In the genomic region with DNA sequence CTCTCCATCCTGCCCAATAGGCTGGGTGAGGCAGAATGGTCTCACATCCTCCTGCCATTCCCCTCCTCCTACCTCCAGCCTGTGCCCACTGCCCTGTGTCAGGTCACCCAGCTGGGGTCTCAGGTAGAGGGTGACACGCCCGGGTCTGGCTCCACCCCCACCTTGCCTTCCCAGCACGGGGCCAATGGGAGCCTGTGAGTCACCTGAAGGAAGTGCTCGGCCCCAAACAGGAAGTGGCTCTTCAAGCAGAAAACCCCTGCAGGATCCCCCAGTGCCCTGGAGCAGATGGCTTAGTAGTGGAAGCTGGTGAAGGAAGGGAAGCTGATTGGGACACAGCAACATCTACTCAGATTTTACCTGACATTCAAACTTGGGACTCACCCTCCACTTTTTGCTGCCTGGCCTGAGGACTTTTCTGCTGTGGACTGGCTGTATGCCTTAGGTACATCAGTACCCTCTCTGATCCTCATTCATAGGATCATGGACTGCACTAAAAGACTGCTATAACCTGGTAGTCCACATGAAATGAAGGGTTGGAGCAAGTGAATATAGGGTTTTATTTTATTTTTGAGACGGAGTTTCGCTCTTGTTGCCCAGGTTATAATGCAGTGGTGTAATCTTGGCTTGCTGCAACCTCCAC, we compare ENCODE assay signal across 1 cellular context.
TF ChIP-seq lines count a peak whose summit lies in the region.

No MANE protein-coding gene starts in this region.

TF ChIP-seq in GM12878, 131 proteins besides CTCF, POLR2A, EP300 and RAD21 (continues in another document):
- TF ChIP-seq, protein P1, sequence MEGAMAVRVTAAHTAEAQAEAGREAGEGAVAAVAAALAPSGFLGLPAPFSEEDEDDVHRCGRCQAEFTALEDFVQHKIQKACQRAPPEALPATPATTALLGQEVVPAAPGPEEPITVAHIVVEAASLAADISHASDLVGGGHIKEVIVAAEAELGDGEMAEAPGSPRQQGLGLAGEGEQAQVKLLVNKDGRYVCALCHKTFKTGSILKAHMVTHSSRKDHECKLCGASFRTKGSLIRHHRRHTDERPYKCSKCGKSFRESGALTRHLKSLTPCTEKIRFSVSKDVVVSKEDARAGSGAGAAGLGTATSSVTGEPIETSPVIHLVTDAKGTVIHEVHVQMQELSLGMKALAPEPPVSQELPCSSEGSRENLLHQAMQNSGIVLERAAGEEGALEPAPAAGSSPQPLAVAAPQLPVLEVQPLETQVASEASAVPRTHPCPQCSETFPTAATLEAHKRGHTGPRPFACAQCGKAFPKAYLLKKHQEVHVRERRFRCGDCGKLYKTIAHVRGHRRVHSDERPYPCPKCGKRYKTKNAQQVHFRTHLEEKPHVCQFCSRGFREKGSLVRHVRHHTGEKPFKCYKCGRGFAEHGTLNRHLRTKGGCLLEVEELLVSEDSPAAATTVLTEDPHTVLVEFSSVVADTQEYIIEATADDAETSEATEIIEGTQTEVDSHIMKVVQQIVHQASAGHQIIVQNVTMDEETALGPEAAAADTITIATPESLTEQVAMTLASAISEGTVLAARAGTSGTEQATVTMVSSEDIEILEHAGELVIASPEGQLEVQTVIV (IDR thresholded peaks at IDR 0.05; ENCODE audit: borderline replicate concordance, partially characterized antibody): no peak
- TF ChIP-seq, protein P2, sequence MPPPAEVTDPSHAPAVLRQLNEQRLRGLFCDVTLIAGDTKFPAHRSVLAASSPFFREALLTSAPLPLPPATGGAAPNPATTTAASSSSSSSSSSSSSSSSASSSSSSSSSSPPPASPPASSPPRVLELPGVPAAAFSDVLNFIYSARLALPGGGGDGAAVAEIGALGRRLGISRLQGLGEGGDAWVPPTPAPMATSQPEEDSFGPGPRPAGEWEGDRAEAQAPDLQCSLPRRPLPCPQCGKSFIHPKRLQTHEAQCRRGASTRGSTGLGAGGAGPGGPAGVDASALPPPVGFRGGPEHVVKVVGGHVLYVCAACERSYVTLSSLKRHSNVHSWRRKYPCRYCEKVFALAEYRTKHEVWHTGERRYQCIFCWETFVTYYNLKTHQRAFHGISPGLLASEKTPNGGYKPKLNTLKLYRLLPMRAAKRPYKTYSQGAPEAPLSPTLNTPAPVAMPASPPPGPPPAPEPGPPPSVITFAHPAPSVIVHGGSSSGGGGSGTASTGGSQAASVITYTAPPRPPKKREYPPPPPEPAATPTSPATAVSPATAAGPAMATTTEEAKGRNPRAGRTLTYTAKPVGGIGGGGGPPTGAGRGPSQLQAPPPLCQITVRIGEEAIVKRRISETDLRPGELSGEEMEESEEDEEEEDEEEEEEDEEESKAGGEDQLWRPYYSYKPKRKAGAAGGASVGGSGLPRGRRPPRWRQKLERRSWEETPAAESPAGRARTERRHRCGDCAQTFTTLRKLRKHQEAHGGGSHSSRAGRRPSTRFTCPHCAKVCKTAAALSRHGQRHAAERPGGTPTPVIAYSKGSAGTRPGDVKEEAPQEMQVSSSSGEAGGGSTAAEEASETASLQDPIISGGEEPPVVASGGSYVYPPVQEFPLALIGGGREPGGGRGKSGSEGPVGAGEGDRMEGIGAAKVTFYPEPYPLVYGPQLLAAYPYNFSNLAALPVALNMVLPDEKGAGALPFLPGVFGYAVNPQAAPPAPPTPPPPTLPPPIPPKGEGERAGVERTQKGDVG (CRISPR knock-in tag; IDR thresholded peaks at IDR 0.05): no peak
- no peak for TF ChIP-seq BCLAF1 (IDR thresholded peaks at IDR 0.05)
- no peak for TF ChIP-seq ATF2 (IDR thresholded peaks at IDR 0.05; ENCODE audit: low read length)
- TF ChIP-seq, protein P3, sequence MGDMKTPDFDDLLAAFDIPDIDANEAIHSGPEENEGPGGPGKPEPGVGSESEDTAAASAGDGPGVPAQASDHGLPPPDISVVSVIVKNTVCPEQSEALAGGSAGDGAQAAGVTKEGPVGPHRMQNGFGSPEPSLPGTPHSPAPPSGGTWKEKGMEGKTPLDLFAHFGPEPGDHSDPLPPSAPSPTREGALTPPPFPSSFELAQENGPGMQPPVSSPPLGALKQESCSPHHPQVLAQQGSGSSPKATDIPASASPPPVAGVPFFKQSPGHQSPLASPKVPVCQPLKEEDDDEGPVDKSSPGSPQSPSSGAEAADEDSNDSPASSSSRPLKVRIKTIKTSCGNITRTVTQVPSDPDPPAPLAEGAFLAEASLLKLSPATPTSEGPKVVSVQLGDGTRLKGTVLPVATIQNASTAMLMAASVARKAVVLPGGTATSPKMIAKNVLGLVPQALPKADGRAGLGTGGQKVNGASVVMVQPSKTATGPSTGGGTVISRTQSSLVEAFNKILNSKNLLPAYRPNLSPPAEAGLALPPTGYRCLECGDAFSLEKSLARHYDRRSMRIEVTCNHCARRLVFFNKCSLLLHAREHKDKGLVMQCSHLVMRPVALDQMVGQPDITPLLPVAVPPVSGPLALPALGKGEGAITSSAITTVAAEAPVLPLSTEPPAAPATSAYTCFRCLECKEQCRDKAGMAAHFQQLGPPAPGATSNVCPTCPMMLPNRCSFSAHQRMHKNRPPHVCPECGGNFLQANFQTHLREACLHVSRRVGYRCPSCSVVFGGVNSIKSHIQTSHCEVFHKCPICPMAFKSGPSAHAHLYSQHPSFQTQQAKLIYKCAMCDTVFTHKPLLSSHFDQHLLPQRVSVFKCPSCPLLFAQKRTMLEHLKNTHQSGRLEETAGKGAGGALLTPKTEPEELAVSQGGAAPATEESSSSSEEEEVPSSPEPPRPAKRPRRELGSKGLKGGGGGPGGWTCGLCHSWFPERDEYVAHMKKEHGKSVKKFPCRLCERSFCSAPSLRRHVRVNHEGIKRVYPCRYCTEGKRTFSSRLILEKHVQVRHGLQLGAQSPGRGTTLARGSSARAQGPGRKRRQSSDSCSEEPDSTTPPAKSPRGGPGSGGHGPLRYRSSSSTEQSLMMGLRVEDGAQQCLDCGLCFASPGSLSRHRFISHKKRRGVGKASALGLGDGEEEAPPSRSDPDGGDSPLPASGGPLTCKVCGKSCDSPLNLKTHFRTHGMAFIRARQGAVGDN (IDR thresholded peaks at IDR 0.05): peak; percentile 67
- TF ChIP-seq BRCA1 (IDR thresholded peaks at IDR 0.05; ENCODE audit: low read depth, low read length): no peak
- TF ChIP-seq MLLT1 (IDR thresholded peaks at IDR 0.05): no peak
- no peak for TF ChIP-seq SMC3 (IDR thresholded peaks at IDR 0.05; ENCODE audit: borderline replicate concordance, low read length)
- TF ChIP-seq RCOR1 (conservative IDR thresholded peaks at IDR 0.05; ENCODE audit: low read depth, low read length): no peak
- no peak for TF ChIP-seq FOXM1 (IDR thresholded peaks at IDR 0.05; ENCODE audit: low read depth, low read length)
- TF ChIP-seq DPF2 (IDR thresholded peaks at IDR 0.05): 0 out of 2 replicates have a peak, but pooled peaks have one; percentile 15
- TF ChIP-seq SRF (IDR thresholded peaks at IDR 0.05; ENCODE audit: low read depth in 2 of 2, low read length in 2 of 2): no peak
- TF ChIP-seq RUNX3 (IDR thresholded peaks at IDR 0.05; ENCODE audit: low read length): no peak; the same call in 1 of the 2 replicates
- TF ChIP-seq, protein P4, sequence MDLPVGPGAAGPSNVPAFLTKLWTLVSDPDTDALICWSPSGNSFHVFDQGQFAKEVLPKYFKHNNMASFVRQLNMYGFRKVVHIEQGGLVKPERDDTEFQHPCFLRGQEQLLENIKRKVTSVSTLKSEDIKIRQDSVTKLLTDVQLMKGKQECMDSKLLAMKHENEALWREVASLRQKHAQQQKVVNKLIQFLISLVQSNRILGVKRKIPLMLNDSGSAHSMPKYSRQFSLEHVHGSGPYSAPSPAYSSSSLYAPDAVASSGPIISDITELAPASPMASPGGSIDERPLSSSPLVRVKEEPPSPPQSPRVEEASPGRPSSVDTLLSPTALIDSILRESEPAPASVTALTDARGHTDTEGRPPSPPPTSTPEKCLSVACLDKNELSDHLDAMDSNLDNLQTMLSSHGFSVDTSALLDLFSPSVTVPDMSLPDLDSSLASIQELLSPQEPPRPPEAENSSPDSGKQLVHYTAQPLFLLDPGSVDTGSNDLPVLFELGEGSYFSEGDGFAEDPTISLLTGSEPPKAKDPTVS (IDR thresholded peaks at IDR 0.05; ENCODE audit: low read depth, low read length): no peak
- no peak for TF ChIP-seq CREB1 (IDR thresholded peaks at IDR 0.05; ENCODE audit: low read depth)
- TF ChIP-seq TCF3 (IDR thresholded peaks at IDR 0.05; ENCODE audit: borderline replicate concordance, insufficient read depth, low read depth, low read length): no peak
- no peak for TF ChIP-seq SIX5 (IDR thresholded peaks at IDR 0.05; ENCODE audit: low read depth, low read length, severe bottlenecking)
- TF ChIP-seq BMI1 (IDR thresholded peaks at IDR 0.05; ENCODE audit: borderline replicate concordance): no peak
- no peak for TF ChIP-seq HDAC2 (IDR thresholded peaks at IDR 0.05)
- no peak for TF ChIP-seq ATF7 (IDR thresholded peaks at IDR 0.05; ENCODE audit: low read depth)
- peak; percentile 78 for TF ChIP-seq GABPA (IDR thresholded peaks at IDR 0.05; ENCODE audit: low read depth)
- TF ChIP-seq, protein P5, sequence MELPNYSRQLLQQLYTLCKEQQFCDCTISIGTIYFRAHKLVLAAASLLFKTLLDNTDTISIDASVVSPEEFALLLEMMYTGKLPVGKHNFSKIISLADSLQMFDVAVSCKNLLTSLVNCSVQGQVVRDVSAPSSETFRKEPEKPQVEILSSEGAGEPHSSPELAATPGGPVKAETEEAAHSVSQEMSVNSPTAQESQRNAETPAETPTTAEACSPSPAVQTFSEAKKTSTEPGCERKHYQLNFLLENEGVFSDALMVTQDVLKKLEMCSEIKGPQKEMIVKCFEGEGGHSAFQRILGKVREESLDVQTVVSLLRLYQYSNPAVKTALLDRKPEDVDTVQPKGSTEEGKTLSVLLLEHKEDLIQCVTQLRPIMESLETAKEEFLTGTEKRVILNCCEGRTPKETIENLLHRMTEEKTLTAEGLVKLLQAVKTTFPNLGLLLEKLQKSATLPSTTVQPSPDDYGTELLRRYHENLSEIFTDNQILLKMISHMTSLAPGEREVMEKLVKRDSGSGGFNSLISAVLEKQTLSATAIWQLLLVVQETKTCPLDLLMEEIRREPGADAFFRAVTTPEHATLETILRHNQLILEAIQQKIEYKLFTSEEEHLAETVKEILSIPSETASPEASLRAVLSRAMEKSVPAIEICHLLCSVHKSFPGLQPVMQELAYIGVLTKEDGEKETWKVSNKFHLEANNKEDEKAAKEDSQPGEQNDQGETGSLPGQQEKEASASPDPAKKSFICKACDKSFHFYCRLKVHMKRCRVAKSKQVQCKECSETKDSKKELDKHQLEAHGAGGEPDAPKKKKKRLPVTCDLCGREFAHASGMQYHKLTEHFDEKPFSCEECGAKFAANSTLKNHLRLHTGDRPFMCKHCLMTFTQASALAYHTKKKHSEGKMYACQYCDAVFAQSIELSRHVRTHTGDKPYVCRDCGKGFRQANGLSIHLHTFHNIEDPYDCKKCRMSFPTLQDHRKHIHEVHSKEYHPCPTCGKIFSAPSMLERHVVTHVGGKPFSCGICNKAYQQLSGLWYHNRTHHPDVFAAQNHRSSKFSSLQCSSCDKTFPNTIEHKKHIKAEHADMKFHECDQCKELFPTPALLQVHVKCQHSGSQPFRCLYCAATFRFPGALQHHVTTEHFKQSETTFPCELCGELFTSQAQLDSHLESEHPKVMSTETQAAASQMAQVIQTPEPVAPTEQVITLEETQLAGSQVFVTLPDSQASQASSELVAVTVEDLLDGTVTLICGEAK (IDR thresholded peaks at IDR 0.05; ENCODE audit: borderline replicate concordance): peak; percentile 65; the same call in 1 of the 2 replicates
- TF ChIP-seq SUPT20H (IDR thresholded peaks at IDR 0.05; ENCODE audit: borderline replicate concordance, control insufficient read depth, low read depth, low read length): no peak
- TF ChIP-seq TCF7 (IDR thresholded peaks at IDR 0.05; ENCODE audit: borderline replicate concordance): no peak
- TF ChIP-seq PML (IDR thresholded peaks at IDR 0.05; ENCODE audit: low read length): no peak
